ENCODE assay signal across 8 cellular contexts in the genomic region with DNA sequence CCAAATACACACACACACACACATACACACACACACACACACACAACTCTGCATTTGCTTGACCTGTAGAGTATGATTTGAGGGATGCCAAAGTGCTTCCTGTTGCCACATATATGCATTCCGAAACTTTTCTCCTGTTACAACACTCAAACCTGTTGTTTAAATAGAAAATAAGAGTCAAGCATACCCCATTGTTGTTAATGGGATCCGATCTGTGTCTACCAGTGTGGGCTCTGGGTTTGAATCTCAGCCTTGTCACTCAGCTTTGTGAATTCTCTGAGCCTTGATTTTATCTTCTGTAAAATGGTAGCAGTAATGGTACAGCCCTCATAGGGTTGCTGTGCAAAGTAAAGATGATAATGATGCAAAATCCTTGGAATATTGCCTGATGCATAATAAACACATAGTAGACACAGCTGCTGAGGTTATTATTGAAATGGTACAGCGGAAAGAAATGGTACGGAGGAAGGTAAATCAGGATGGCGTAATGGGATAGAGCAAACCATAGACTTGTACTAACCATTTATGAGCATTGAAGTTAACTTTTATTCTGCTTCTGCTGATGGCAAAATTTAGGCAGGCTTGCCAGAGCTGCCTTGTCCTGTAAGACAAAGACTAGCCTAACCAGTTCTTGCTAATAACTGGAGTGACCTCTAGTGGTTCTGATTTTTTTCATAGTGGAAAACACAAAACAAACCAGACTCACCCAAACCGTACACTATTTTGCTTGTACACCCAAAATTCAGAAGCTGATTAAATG.
DNase-seq lines count a peak whose midpoint lies in the region; ATAC-seq, FAIRE-seq and TF ChIP-seq lines count a peak whose summit lies in the region.

No MANE protein-coding gene starts in this region.

- H3K79me2 ChIP-seq in K562 (ENCODE audit: control insufficient read depth, insufficient read depth, low read length): no peaks in the 10 kb centered on the region

- no peaks in the 10 kb centered on the region for H3K9me3 ChIP-seq in K562 (replicated peaks; ENCODE audit: control insufficient read depth, insufficient read depth, low read depth, low read length)

- H3K36me3 ChIP-seq in K562 (ENCODE audit: control insufficient read depth, insufficient read depth, low read length): no peaks in the 10 kb centered on the region

- TF ChIP-seq CTCF in K562 (IDR thresholded peaks at IDR 0.05 in 2 of 3, conservative IDR thresholded peaks at IDR 0.05 in 1 of 3; ENCODE audit: insufficient read depth in 2 of 3, low read depth in 1 of 3, low read length in 3 of 3): peak; percentile 37 to 58 (median 41); a peak in 4 of 6 replicates

- no TSS peak for BruUV-seq in K562 (replicated peaks; lab: Mats Ljungman, UMichigan)

- DNase-seq in ELF-1 (ENCODE audit: low read depth, low spot score) (peak; percentile 33), NAMALWA (ENCODE audit: low spot score) (peak; percentile 65), K562 (ENCODE audit: extremely low read depth in 1 of 4, low spot score in 3 of 4) (peak in 2 of 4 experiments; percentile 11 to 22), left kidney (ENCODE audit: low read depth, low spot score) (peak; percentile 58)

- TF ChIP-seq POLR2A in K562 (conservative IDR thresholded peaks at IDR 0.05): no peak

- H3K27me3 ChIP-seq in K562 (ENCODE audit: control insufficient read depth in 2 of 2, insufficient read depth in 2 of 2, low read length in 2 of 2): no peaks in the 10 kb centered on the region

- H4K20me1 ChIP-seq in K562 (replicated peaks; ENCODE audit: control insufficient read depth, insufficient read depth, low read length): no peaks in the 10 kb centered on the region

- peaks cover 3% of the 10 kb centered on the region for H3K9me1 ChIP-seq in K562 (ENCODE audit: control insufficient read depth, insufficient read depth, low read length)

- POLR2A ChIA-PET in K562 (lab: Yijun Ruan, JAX): no interaction called here

- FAIRE-seq in K562 (lab: Jason Lieb, UNC): no peak

- TF ChIP-seq RAD21 in K562 (CRISPR knock-in tag; conservative IDR thresholded peaks at IDR 0.05 in 1 of 2, IDR thresholded peaks at IDR 0.05 in 1 of 2): peak; percentile 56 to 72

- peak; percentile 71 for ATAC-seq in K562
- ATAC-seq in GM19397 (IDR thresholded peaks at IDR 0.05; ENCODE audit: unreplicated experiment): no peak
- ATAC-seq in GM18498 (IDR thresholded peaks at IDR 0.05; ENCODE audit: unreplicated experiment): no peak
- ATAC-seq in HG02623 (IDR thresholded peaks at IDR 0.05; ENCODE audit: unreplicated experiment): no peak
- ATAC-seq in GM21619 (IDR thresholded peaks at IDR 0.05; ENCODE audit: unreplicated experiment): no peak

- CTCF ChIA-PET in K562 (lab: Yijun Ruan, JAX; ENCODE audit: low intra/inter-chr PET ratio): interaction anchor here (0.6 to 1.7 kb wide), 6 partner anchors 13 to 1018 kb away, joined by 3 to 12 read pairs (median 3); no protein-coding TSS in a partner anchor

- WGBS in K562 (ENCODE audit: insufficient coverage, low coverage, missing lambda C conversion rate): 4% methylated on average over 6 of the region's 6 CpGs

- in situ Hi-C loops in K562 (cut with MboI): loop anchor here (10.0 kb wide), 2 partner anchors 948 to 1018 kb away; no protein-coding TSS in a partner anchor

- no peak for TF ChIP-seq EP300 in K562 (IDR thresholded peaks at IDR 0.05; ENCODE audit: low read length)

- no peak overlapping the region for H3K4me3 ChIP-seq in K562

- intact Hi-C loops in K562 (cut with micrococcal nuclease): loop anchor here (10.0 kb wide), 1 partner anchor 448 kb away; no protein-coding TSS in a partner anchor

- no peak overlapping the region for H3K27ac ChIP-seq in K562 (ENCODE audit: extremely low read depth, low read depth, low read length)

- no peak overlapping the region for H2AFZ ChIP-seq in K562 (ENCODE audit: low read depth, low read length)

- H3K9ac ChIP-seq in K562 (ENCODE audit: insufficient read depth in 1 of 2, low read depth in 2 of 2, low read length in 2 of 2): no peak overlapping the region

- H3K4me1 ChIP-seq in K562 (replicated peaks in 1 of 2; ENCODE audit: control insufficient read depth in 2 of 2, insufficient read depth in 2 of 2, low read length in 2 of 2): no peaks in the 10 kb centered on the region

- no peak overlapping the region for H3K4me2 ChIP-seq in K562 (ENCODE audit: insufficient read depth, low read length)

TF ChIP-seq in K562, 482 proteins besides CTCF, POLR2A, EP300 and RAD21:
- TF ChIP-seq, protein P1, sequence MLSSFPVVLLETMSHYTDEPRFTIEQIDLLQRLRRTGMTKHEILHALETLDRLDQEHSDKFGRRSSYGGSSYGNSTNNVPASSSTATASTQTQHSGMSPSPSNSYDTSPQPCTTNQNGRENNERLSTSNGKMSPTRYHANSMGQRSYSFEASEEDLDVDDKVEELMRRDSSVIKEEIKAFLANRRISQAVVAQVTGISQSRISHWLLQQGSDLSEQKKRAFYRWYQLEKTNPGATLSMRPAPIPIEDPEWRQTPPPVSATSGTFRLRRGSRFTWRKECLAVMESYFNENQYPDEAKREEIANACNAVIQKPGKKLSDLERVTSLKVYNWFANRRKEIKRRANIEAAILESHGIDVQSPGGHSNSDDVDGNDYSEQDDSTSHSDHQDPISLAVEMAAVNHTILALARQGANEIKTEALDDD (IDR thresholded peaks at IDR 0.05): 0 out of 2 replicates have a peak, but pooled peaks have one; percentile 24
- TF ChIP-seq HNRNPK (IDR thresholded peaks at IDR 0.05; ENCODE audit: low read depth, low read length, poor library complexity, severe bottlenecking): no peak
TF ChIP-seq in K562: peak in this region for 1.
